8 cellular contexts compared by ENCODE assay signal in genomic region chrX:135421932-135422809, GRCh38. TPM values are rescaled to one million over a fixed set of nuclear protein-coding genes. Genes with fewer than 3 reads are reported as not detected.
DNase-seq lines count a peak whose midpoint lies in the region; ATAC-seq and TF ChIP-seq lines count a peak whose summit lies in the region.

Gene SMIM10L2A (plus strand): TSS chrX:135421944. CDS start chrX:135422132, 188 bp downstream.

- no peaks in the 10 kb centered on the region for H3K36me3 ChIP-seq in suprapubic skin

- no peak within 1 kb of the TSS for H3K27ac ChIP-seq in suprapubic skin

- no peak for DNase-seq in activated T-cell treated with anti-CD3 and anti-CD28 coated beads, Interleukin-2, amount 50 U/mL, for 4 hours
- no peak for DNase-seq in activated T-cell treated with anti-CD3 and anti-CD28 coated beads, Interleukin-2, amount 50 U/mL, for 1 hour
- DNase-seq in activated CD4-positive, alpha-beta memory T cell treated with anti-CD3 and anti-CD28 coated beads, Interleukin-2, amount 10 ng/mL, durations not matched to agents 7 days and 5 days = no peak
- DNase-seq in suprapubic skin (ENCODE audit: low spot score in 2 of 2) (no peak), iPS-NIHi11 (ENCODE audit: low spot score) (no peak), NCI-H128 (lab: John Stamatoyannopoulos, UW; ENCODE audit: unreplicated experiment) (no peak)

- H3K27me3 ChIP-seq in suprapubic skin = no peaks in the 10 kb centered on the region

- H3K4me3 Mint-ChIP-seq in activated T-cell treated with anti-CD3 and anti-CD28 coated beads, Interleukin-2, amount 50 U/mL, for 4 hours = peak within 1 kb of the TSS; percentile 68
- peak within 1 kb of the TSS; percentile 61 for H3K4me3 Mint-ChIP-seq in activated CD4-positive, alpha-beta memory T cell treated with anti-CD3 and anti-CD28 coated beads, Interleukin-2, amount 10 ng/mL, durations not matched to agents 7 days and 5 days

- TF ChIP-seq EP300 in suprapubic skin (IDR thresholded peaks at IDR 0.05) = no peak

- 66% methylated on average over 13 of the region's 100 CpGs for WGBS in suprapubic skin

- no peak for TF ChIP-seq CTCF in suprapubic skin (IDR thresholded peaks at IDR 0.05)

- H3K9me3 ChIP-seq in iPS-18c (ENCODE audit: control insufficient read depth, insufficient read depth, low read length) = peaks cover 4% of the 10 kb centered on the region
- no peaks in the 10 kb centered on the region for H3K9me3 ChIP-seq in suprapubic skin

- no peak for TF ChIP-seq POLR2A in suprapubic skin (IDR thresholded peaks at IDR 0.05)

- no peak within 1 kb of the TSS for H3K27ac Mint-ChIP-seq in activated CD4-positive, alpha-beta memory T cell treated with anti-CD3 and anti-CD28 coated beads, Interleukin-2, amount 10 ng/mL, durations not matched to agents 7 days and 5 days

- peak within 1 kb of the TSS; percentile 50 for H3K4me3 ChIP-seq in iPS-18c (ENCODE audit: insufficient read depth, low read depth, low read length)
- H3K4me3 ChIP-seq in suprapubic skin = peak within 1 kb of the TSS; percentile 61

- CTCF ChIA-PET in activated CD4-positive, alpha-beta memory T cell treated with anti-CD3 and anti-CD28 coated beads, Interleukin-2, amount 10 ng/mL, durations not matched to agents 7 days and 5 days (lab: Charles Lee) = no interaction called here

- H3K4me1 ChIP-seq in suprapubic skin = peaks cover 9% of the 10 kb centered on the region

- H3K36me3 Mint-ChIP-seq in activated T-cell treated with anti-CD3 and anti-CD28 coated beads, Interleukin-2, amount 50 U/mL, for 4 hours (ENCODE audit: insufficient read depth) = no peaks in the 10 kb centered on the region
- H3K36me3 Mint-ChIP-seq in activated CD4-positive, alpha-beta memory T cell treated with anti-CD3 and anti-CD28 coated beads, Interleukin-2, amount 10 ng/mL, durations not matched to agents 7 days and 5 days (ENCODE audit: low read depth) = no peaks in the 10 kb centered on the region

- H3K4me1 Mint-ChIP-seq in activated T-cell treated with anti-CD3 and anti-CD28 coated beads, Interleukin-2, amount 50 U/mL, for 4 hours (ENCODE audit: low read depth) = peaks cover 3% of the 10 kb centered on the region
- peaks cover 3% of the 10 kb centered on the region for H3K4me1 Mint-ChIP-seq in activated CD4-positive, alpha-beta memory T cell treated with anti-CD3 and anti-CD28 coated beads, Interleukin-2, amount 10 ng/mL, durations not matched to agents 7 days and 5 days

- peak; percentile 55 to 63 for ATAC-seq in activated T-cell treated with anti-CD3 and anti-CD28 coated beads, Interleukin-2, amount 50 U/mL, for 4 hours
- peak; percentile 29 for ATAC-seq in HG03060 (IDR thresholded peaks at IDR 0.05; ENCODE audit: low read depth, unreplicated experiment)

- POLR2A ChIA-PET in activated CD4-positive, alpha-beta memory T cell treated with anti-CD3 and anti-CD28 coated beads, Interleukin-2, amount 10 ng/mL, durations not matched to agents 7 days and 5 days (lab: Charles Lee) = no interaction called here

- H3K9me3 Mint-ChIP-seq in activated T-cell treated with anti-CD3 and anti-CD28 coated beads, Interleukin-2, amount 50 U/mL, for 4 hours = no peaks in the 10 kb centered on the region
- H3K9me3 Mint-ChIP-seq in activated CD4-positive, alpha-beta memory T cell treated with anti-CD3 and anti-CD28 coated beads, Interleukin-2, amount 10 ng/mL, durations not matched to agents 7 days and 5 days = no peaks in the 10 kb centered on the region

- no peaks in the 10 kb centered on the region for H3K27me3 Mint-ChIP-seq in activated T-cell treated with anti-CD3 and anti-CD28 coated beads, Interleukin-2, amount 50 U/mL, for 4 hours (ENCODE audit: low read depth)
- H3K27me3 Mint-ChIP-seq in activated CD4-positive, alpha-beta memory T cell treated with anti-CD3 and anti-CD28 coated beads, Interleukin-2, amount 10 ng/mL, durations not matched to agents 7 days and 5 days = peaks cover 13% of the 10 kb centered on the region

RNA-seq across cellular contexts. Expression of gene SMIM10L2A, which starts in this region (rescaled TPM):
- total RNA-seq in activated T-cell treated with anti-CD3 and anti-CD28 coated beads, Interleukin-2, amount 50 U/mL, for 4 hours = under 1 TPM; 0.38 to 0.66 (median 0.61) TPM
- total RNA-seq in activated CD4-positive, alpha-beta memory T cell treated with anti-CD3 and anti-CD28 coated beads, Interleukin-2, amount 10 ng/mL, durations not matched to agents 7 days and 5 days = under 1 TPM; 0.33 to 0.45 TPM
- 1 to 10 TPM; 1.4 to 5.1 (median 3.3) TPM for total RNA-seq in suprapubic skin

Comparison
In these comparisons a context has a peak if more than half of its experiments do, and no peak if none do; other contexts are left out.
1. Peak in ATAC-seq in activated T-cell treated with anti-CD3 and anti-CD28 coated beads, Interleukin-2, amount 50 U/mL, for 4 hours; RNA of the gene not detected or under 1 TPM.